In the genomic region with DNA sequence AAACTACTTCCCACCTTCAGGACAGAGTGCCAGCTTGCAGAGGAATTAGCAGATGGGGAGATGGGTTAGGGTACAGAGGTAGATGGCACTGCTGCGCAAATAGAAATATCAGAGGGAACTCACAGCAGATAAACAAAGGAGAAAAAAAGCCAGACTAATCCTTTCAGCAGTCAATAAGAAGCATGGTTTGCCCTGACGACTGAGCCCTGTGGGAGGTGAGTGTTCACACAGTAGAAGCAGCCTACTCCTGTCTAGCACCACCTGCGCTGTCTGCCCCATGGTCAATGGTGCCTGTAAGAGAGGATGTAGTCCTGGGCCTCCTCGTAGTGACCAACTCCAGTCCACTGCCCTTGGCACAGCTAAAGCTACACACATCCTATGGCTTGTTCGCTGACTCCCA, we compare ENCODE assay signal across 21 cellular contexts.
A peak's percentile ranks its signal among the peaks of the same experiment; 100 is the strongest.
DNase-seq lines count a peak whose midpoint lies in the region; TF ChIP-seq lines count a peak whose summit lies in the region.
"Had no signal": no experiment of that assay in that cellular context is flagged by ENCODE, and none has a peak within 500 bp of the region (broad histone marks: within the 10 kb centered on the region; RNA-seq: fewer than 3 reads in every experiment).

No MANE protein-coding gene starts in this region.

- BruUV-seq in Calu3 (replicated peaks; lab: Mats Ljungman, UMichigan): no TSS peak

- H3K4me1 ChIP-seq in osteoblast (ENCODE audit: insufficient read depth, low read length): peaks cover 30% of the 10 kb centered on the region
- H3K4me1 ChIP-seq: BLaER1, SJCRH30, upper lobe of right lung had no signal

- no peak overlapping the region for H3K27ac Mint-ChIP-seq in Calu3 (ENCODE audit: unreplicated experiment)
- H3K27ac Mint-ChIP-seq in activated CD4-positive, alpha-beta memory T cell treated with anti-CD3 and anti-CD28 coated beads, Interleukin-2, amount 10 ng/mL, durations not matched to agents 7 days and 5 days: no peak overlapping the region

- no peaks in the 10 kb centered on the region for H3K27me3 Mint-ChIP-seq in Calu3 (ENCODE audit: unreplicated experiment)
- H3K27me3 Mint-ChIP-seq in activated CD4-positive, alpha-beta memory T cell treated with anti-CD3 and anti-CD28 coated beads, Interleukin-2, amount 10 ng/mL, durations not matched to agents 7 days and 5 days: no peaks in the 10 kb centered on the region

- H3K36me3 ChIP-seq in WERI-Rb-1 (no peaks in the 10 kb centered on the region), osteoblast (ENCODE audit: insufficient read depth, low read length) (no peaks in the 10 kb centered on the region)
- H3K36me3 ChIP-seq: BLaER1, neutrophil, SJCRH30, upper lobe of right lung had no signal

- no peaks in the 10 kb centered on the region for H3K9me3 ChIP-seq in WERI-Rb-1 (ENCODE audit: severe bottlenecking)
- no peaks in the 10 kb centered on the region for H3K9me3 ChIP-seq in osteoblast (ENCODE audit: low read depth, low read length)
- H3K9me3 ChIP-seq: BLaER1, neutrophil, SJCRH30, upper lobe of right lung had no signal

- H3K27me3 ChIP-seq in WERI-Rb-1 (ENCODE audit: insufficient read depth, low read depth, severe bottlenecking) (no peaks in the 10 kb centered on the region), osteoblast (ENCODE audit: insufficient read depth, low read length) (no peaks in the 10 kb centered on the region)
- H3K27me3 ChIP-seq: BLaER1, neutrophil, SJCRH30, upper lobe of right lung had no signal

- TF ChIP-seq CTCF in WERI-Rb-1 (IDR thresholded peaks at IDR 0.05; ENCODE audit: low read depth, low read length) (no peak), osteoblast (IDR thresholded peaks at IDR 0.05; ENCODE audit: extremely low read depth, low read depth, low read length) (no peak), Calu3 (IDR thresholded peaks at IDR 0.05; ENCODE audit: unreplicated experiment) (no peak)

- no peak overlapping the region for H3K4me2 ChIP-seq in osteoblast (ENCODE audit: insufficient read depth, low read length)
- H3K4me2 ChIP-seq: BLaER1 had no signal

- H3K36me3 Mint-ChIP-seq in Calu3 (ENCODE audit: insufficient read depth, unreplicated experiment): no peaks in the 10 kb centered on the region
- no peaks in the 10 kb centered on the region for H3K36me3 Mint-ChIP-seq in activated CD4-positive, alpha-beta memory T cell treated with anti-CD3 and anti-CD28 coated beads, Interleukin-2, amount 10 ng/mL, durations not matched to agents 7 days and 5 days (ENCODE audit: low read depth)

- no peaks in the 10 kb centered on the region for H4K20me1 ChIP-seq in osteoblast (ENCODE audit: insufficient read depth, low read length)
- H4K20me1 ChIP-seq: BLaER1 had no signal

- H3K4me3 Mint-ChIP-seq in Calu3 (ENCODE audit: low read depth, unreplicated experiment): no peak overlapping the region
- H3K4me3 Mint-ChIP-seq in activated CD4-positive, alpha-beta memory T cell treated with anti-CD3 and anti-CD28 coated beads, Interleukin-2, amount 10 ng/mL, durations not matched to agents 7 days and 5 days: no peak overlapping the region

- H3K27ac ChIP-seq in WERI-Rb-1 (no peak overlapping the region), osteoblast (ENCODE audit: low read depth, low read length) (peak overlapping the region; percentile 63)
- H3K27ac ChIP-seq: BLaER1, epithelial cell of prostate, neutrophil, SJCRH30, upper lobe of right lung had no signal

- H3K4me3 ChIP-seq in WERI-Rb-1 (ENCODE audit: low read depth, low read length): no peak overlapping the region
- H3K4me3 ChIP-seq in osteoblast (ENCODE audit: insufficient read depth, low read length): no peak overlapping the region
- H3K4me3 ChIP-seq: BLaER1, lung, SJCRH30, upper lobe of right lung had no signal

- H3K79me2 ChIP-seq in osteoblast (ENCODE audit: insufficient read depth, low read length): no peaks in the 10 kb centered on the region

- intact Hi-C loops in Calu3 (cut with micrococcal nuclease; ENCODE audit: unreplicated experiment): no loop called here

- peak; percentile 28 for DNase-seq in DMS53 (lab: John Stamatoyannopoulos, UW)
- no peak for DNase-seq in DMS53 treated with DMSO at 0.1 percent for 48 hours (lab: John Stamatoyannopoulos, UW; ENCODE audit: unreplicated experiment)
- peak; percentile 11 for DNase-seq in NCI-H1694 (lab: John Stamatoyannopoulos, UW)
- DNase-seq in WERI-Rb-1: peak; percentile 30
- DNase-seq in osteoblast (ENCODE audit: insufficient read length, low spot score, missing footprints): no peak
- DNase-seq in cerebellar nuclear complex (lab: John Stamatoyannopoulos, UW): no peak
- DNase-seq in Calu3: no peak
- no peak for DNase-seq in activated CD4-positive, alpha-beta memory T cell treated with anti-CD3 and anti-CD28 coated beads, Interleukin-2, amount 10 ng/mL, durations not matched to agents 7 days and 5 days
- DNase-seq: activated gamma-delta T cell treated with Interleukin-2 at 50 U/mL for 16 hours, GF-D8, hypothalamus, islet precursor cell, NCI-H1436 treated with DMSO at 0.1 percent for 48 hours, NCI-H446 treated with DMSO at 0.1 percent for 48 hours, SJCRH30, T-helper 1 cell, upper lobe of right lung had no signal

- no peaks in the 10 kb centered on the region for H3K4me1 Mint-ChIP-seq in Calu3 (ENCODE audit: low read depth, unreplicated experiment)
- H3K4me1 Mint-ChIP-seq in activated CD4-positive, alpha-beta memory T cell treated with anti-CD3 and anti-CD28 coated beads, Interleukin-2, amount 10 ng/mL, durations not matched to agents 7 days and 5 days: no peaks in the 10 kb centered on the region

- no peak overlapping the region for H2AFZ ChIP-seq in osteoblast (ENCODE audit: low read length)

- H3K9me3 Mint-ChIP-seq in Calu3 (ENCODE audit: low read depth, unreplicated experiment): no peaks in the 10 kb centered on the region
- no peaks in the 10 kb centered on the region for H3K9me3 Mint-ChIP-seq in activated CD4-positive, alpha-beta memory T cell treated with anti-CD3 and anti-CD28 coated beads, Interleukin-2, amount 10 ng/mL, durations not matched to agents 7 days and 5 days

- CTCF ChIA-PET in Calu3 (lab: Charles Lee): no interaction called here
- CTCF ChIA-PET in activated CD4-positive, alpha-beta memory T cell treated with anti-CD3 and anti-CD28 coated beads, Interleukin-2, amount 10 ng/mL, durations not matched to agents 7 days and 5 days (lab: Charles Lee): no interaction called here

- POLR2A ChIA-PET in activated CD4-positive, alpha-beta memory T cell treated with anti-CD3 and anti-CD28 coated beads, Interleukin-2, amount 10 ng/mL, durations not matched to agents 7 days and 5 days (lab: Charles Lee): interaction anchor here (0.7 kb wide), 1 partner anchor 91 kb away, joined by 3 read pairs; no protein-coding TSS in a partner anchor

Comparison
In these comparisons a context has a peak if more than half of its experiments do, and no peak if none do; other contexts are left out.
1. DNase-seq: peak in DMS53 (single experiment), NCI-H1694 (single experiment) and WERI-Rb-1 (single experiment); none in DMS53 treated with DMSO at 0.1 percent for 48 hours (single experiment), osteoblast (single experiment), cerebellar nuclear complex (0 of 2), Calu3 (single experiment) and activated CD4-positive, alpha-beta memory T cell treated with anti-CD3 and anti-CD28 coated beads, Interleukin-2, amount 10 ng/mL, durations not matched to agents 7 days and 5 days (single experiment).